Comparison of ENCODE assay signal across 11 cellular contexts in genomic region chr6:9796827-9797226, GRCh38.
"Had no signal": no experiment of that assay in that cellular context is flagged by ENCODE, and none has a peak within 500 bp of the region (broad histone marks: within the 10 kb centered on the region; RNA-seq: fewer than 3 reads in every experiment).

No MANE protein-coding gene starts in this region.

- H3K27ac ChIP-seq: GM23248 had no signal

- H3K4me3 ChIP-seq: GM23248, GM23338, HAP-1 had no signal

- H3K9ac ChIP-seq: GM23248 had no signal

- H3K9me3 ChIP-seq: HAP-1 had no signal

- H3K36me3 ChIP-seq: HAP-1 had no signal

- H2AFZ ChIP-seq: GM23248, GM23338 had no signal

- DNase-seq: GM23248, GOT3, H7, H9, HCEC 1CT, HFFc6 had no signal

- FAIRE-seq: H1, H54 had no signal

- H3K4me1 ChIP-seq: HAP-1 had no signal

- ATAC-seq: GM23338, HCT116 had no signal
